ENCODE assay signal across 11 cellular contexts in genomic region chr16:4487955-4488481, GRCh38. TPM values are rescaled to one million over a fixed set of nuclear protein-coding genes. Genes with fewer than 3 reads are reported as not detected.
DNase-seq lines count a peak whose midpoint lies in the region; ATAC-seq and TF ChIP-seq lines count a peak whose summit lies in the region.
"Had no signal": no experiment of that assay in that cellular context is flagged by ENCODE, and none has a peak within 500 bp of the region (broad histone marks: within the 10 kb centered on the region; RNA-seq: fewer than 3 reads in every experiment).

No MANE protein-coding gene starts in this region.

- H3K36me3 ChIP-seq in naive thymus-derived CD4-positive, alpha-beta T cell (ENCODE audit: control insufficient read depth in 2 of 3, insufficient read depth in 3 of 3, low read length in 3 of 3) = peaks cover 0 to 32% (median 2%) of the 10 kb centered on the region in 3 experiments

- CTCF ChIA-PET in CD4-positive, alpha-beta T cell (lab: Charles Lee) = interaction anchor here (0.6 to 2.4 kb wide), 8 partner anchors 10 to 206 kb away, joined by 3 to 12 read pairs (median 4); partner anchors contain the start of gene HMOX2
- CTCF ChIA-PET in naive thymus-derived CD4-positive, alpha-beta T cell (lab: Charles Lee) = interaction anchor here (0.7 to 4.5 kb wide), 4 partner anchors 10 to 18 kb away, joined by 5 to 29 read pairs (median 8); no protein-coding TSS in a partner anchor
- CTCF ChIA-PET in GM10248 (lab: Yijun Ruan, JAX) = interaction anchor here (2.0 to 2.7 kb wide), 2 partner anchors 12 to 19 kb away, joined by 6 to 19 read pairs; partner anchors contain the start of gene HMOX2

- ATAC-seq in CD4-positive, alpha-beta T cell (ENCODE audit: poor library complexity) = peak; percentile 45
- peak; percentile 58 for ATAC-seq in naive thymus-derived CD4-positive, alpha-beta T cell
- ATAC-seq in HG03159 (IDR thresholded peaks at IDR 0.05; ENCODE audit: unreplicated experiment) (no peak), HG02759 (IDR thresholded peaks at IDR 0.05; ENCODE audit: unreplicated experiment) (no peak)

- H3K4me3 ChIP-seq in choroid plexus epithelial cell (ENCODE audit: low read depth, low read length) = no peak overlapping the region
- peak overlapping the region; percentile 32 for H3K4me3 ChIP-seq in naive thymus-derived CD4-positive, alpha-beta T cell (ENCODE audit: low read length)
- H3K4me3 ChIP-seq: thoracic aorta had no signal

- DNase-seq in CD4-positive, alpha-beta T cell = no peak
- DNase-seq in NCI-H774 (lab: John Stamatoyannopoulos, UW) (peak; percentile 22), choroid plexus epithelial cell (ENCODE audit: low read depth) (peak; percentile 78), GM10248 (ENCODE audit: extremely low spot score) (no peak), OCI-M1 (lab: John Stamatoyannopoulos, UW) (no peak)
- DNase-seq in naive thymus-derived CD4-positive, alpha-beta T cell = peak in 5 of 9 donors; percentile 26 to 59 (median 40)
- DNase-seq: aorta, NCI-H2107 had no signal

- no peaks in the 10 kb centered on the region for H3K9me3 Mint-ChIP-seq in CD4-positive, alpha-beta T cell
- H3K9me3 Mint-ChIP-seq in naive thymus-derived CD4-positive, alpha-beta T cell = no peaks in the 10 kb centered on the region

- H3K4me3 Mint-ChIP-seq in CD4-positive, alpha-beta T cell = peak overlapping the region; percentile 73
- H3K4me3 Mint-ChIP-seq in naive thymus-derived CD4-positive, alpha-beta T cell = peak overlapping the region; percentile 62 to 87 (median 81)

- intact Hi-C loops in CD4-positive, alpha-beta T cell (cut with DNase I, micrococcal nuclease) = loop anchor here in 1 of 2 experiments (1.0 kb wide), 2 partner anchors 12 to 17 kb away; partner anchors contain the start of gene HMOX2
- intact Hi-C loops in naive thymus-derived CD4-positive, alpha-beta T cell (cut with micrococcal nuclease) = loop anchor here (1.0 to 2.0 kb wide), 3 partner anchors 12 to 63 kb away; partner anchors contain the start of genes HMOX2 (in 2 of the 2) and DNAJA3 (in 1 of the 2)

- no peaks in the 10 kb centered on the region for H3K27me3 Mint-ChIP-seq in CD4-positive, alpha-beta T cell
- no peaks in the 10 kb centered on the region for H3K27me3 Mint-ChIP-seq in naive thymus-derived CD4-positive, alpha-beta T cell

- no peaks in the 10 kb centered on the region for H3K27me3 ChIP-seq in CD4-positive, alpha-beta T cell (ENCODE audit: control insufficient read depth, insufficient read depth, low read length)
- H3K27me3 ChIP-seq in naive thymus-derived CD4-positive, alpha-beta T cell (ENCODE audit: control insufficient read depth in 2 of 2, insufficient read depth in 2 of 2, low read length in 2 of 2) = no peaks in the 10 kb centered on the region

- POLR2A ChIA-PET in CD4-positive, alpha-beta T cell (lab: Charles Lee) = interaction anchor here (0.6 to 5.7 kb wide), 6 partner anchors 11 to 71 kb away, joined by 3 to 86 read pairs (median 34); partner anchors contain the start of genes HMOX2 and NMRAL1
- POLR2A ChIA-PET in naive thymus-derived CD4-positive, alpha-beta T cell (lab: Charles Lee) = interaction anchor here (0.6 to 4.6 kb wide), 7 partner anchors 8 to 41 kb away, joined by 3 to 64 read pairs (median 6); partner anchors contain the start of genes HMOX2 and NMRAL1
- POLR2A ChIA-PET in GM10248 (lab: Yijun Ruan, JAX) = interaction anchor here (0.6 to 0.7 kb wide), 2 partner anchors 13 to 898 kb away, joined by 4 to 6 read pairs; partner anchors contain the start of gene NMRAL1

- peaks cover 72% of the 10 kb centered on the region for H3K36me3 Mint-ChIP-seq in CD4-positive, alpha-beta T cell (ENCODE audit: low read depth)
- peaks cover 4 to 30% (median 21%) of the 10 kb centered on the region in 5 donors for H3K36me3 Mint-ChIP-seq in naive thymus-derived CD4-positive, alpha-beta T cell

- H3K4me1 Mint-ChIP-seq in CD4-positive, alpha-beta T cell (ENCODE audit: low read depth) = peaks cover 60% of the 10 kb centered on the region
- peaks cover 43 to 72% (median 57%) of the 10 kb centered on the region in 7 donors for H3K4me1 Mint-ChIP-seq in naive thymus-derived CD4-positive, alpha-beta T cell

- H3K27ac Mint-ChIP-seq in CD4-positive, alpha-beta T cell = peak overlapping the region; percentile 91
- peak overlapping the region; percentile 92 to 98 (median 96) for H3K27ac Mint-ChIP-seq in naive thymus-derived CD4-positive, alpha-beta T cell

- H3K9me3 ChIP-seq in CD4-positive, alpha-beta T cell (ENCODE audit: control insufficient read depth, low read length) = no peaks in the 10 kb centered on the region
- H3K9me3 ChIP-seq in naive thymus-derived CD4-positive, alpha-beta T cell (ENCODE audit: control insufficient read depth in 2 of 3, low read length in 3 of 3) = no peaks in the 10 kb centered on the region
- H3K9me3 ChIP-seq: thoracic aorta had no signal

- H3K27ac ChIP-seq in CD4-positive, alpha-beta T cell (ENCODE audit: low read depth, low read length) = peak overlapping the region; percentile 73
- peak overlapping the region; percentile 69 for H3K27ac ChIP-seq in naive thymus-derived CD4-positive, alpha-beta T cell (ENCODE audit: low read depth, low read length)
- H3K27ac ChIP-seq: thoracic aorta had no signal

- TF ChIP-seq CTCF in CD4-positive, alpha-beta T cell (IDR thresholded peaks at IDR 0.05) = no peak
- TF ChIP-seq CTCF in choroid plexus epithelial cell (conservative IDR thresholded peaks at IDR 0.05; ENCODE audit: low read depth, low read length) = no peak
- no peak for TF ChIP-seq CTCF in GM10248 (IDR thresholded peaks at IDR 0.05; ENCODE audit: control extremely low read depth, extremely low read depth, low read depth, missing control alignments)

- H3K4me1 ChIP-seq in naive thymus-derived CD4-positive, alpha-beta T cell (ENCODE audit: control insufficient read depth in 2 of 2, insufficient read depth in 2 of 2, low read length in 2 of 2) = peaks cover 55 to 68% of the 10 kb centered on the region in 2 donors

RNA-seq across cellular contexts. Expression of gene HMOX2, which starts 11.8 kb away (rescaled TPM):
- 10 to 100 TPM; 63.4 to 66.4 TPM for total RNA-seq in CD4-positive, alpha-beta T cell
- 10 to 100 TPM; 44.6 to 84.9 (median 61.0) TPM for total RNA-seq in naive thymus-derived CD4-positive, alpha-beta T cell
- polyA plus RNA-seq in naive thymus-derived CD4-positive, alpha-beta T cell = 100 to 1,000 TPM; 127 to 163 TPM

RNA-seq across cellular contexts. Expression of gene NMRAL1, which starts 13.6 kb away (rescaled TPM):
- 10 to 100 TPM; 28.6 to 29.5 TPM for total RNA-seq in CD4-positive, alpha-beta T cell
- total RNA-seq in naive thymus-derived CD4-positive, alpha-beta T cell = 10 to 100 TPM; 34.2 to 72.7 (median 58.1) TPM
- polyA plus RNA-seq in naive thymus-derived CD4-positive, alpha-beta T cell = 10 to 100 TPM; 61.3 to 81.8 TPM

RNA-seq across cellular contexts. Expression of gene CDIP1, which starts 50.6 kb away (rescaled TPM):
- total RNA-seq in CD4-positive, alpha-beta T cell = 10 to 100 TPM; 19.5 to 22.4 TPM
- 10 to 100 TPM; 28.1 to 41.1 (median 31.0) TPM for total RNA-seq in naive thymus-derived CD4-positive, alpha-beta T cell
- 10 to 100 TPM; 28.3 to 33.4 TPM for polyA plus RNA-seq in naive thymus-derived CD4-positive, alpha-beta T cell

Comparison
In these comparisons a context has a peak if more than half of its experiments do, and no peak if none do; other contexts are left out.
1. ATAC-seq: peak in CD4-positive, alpha-beta T cell (single experiment) and naive thymus-derived CD4-positive, alpha-beta T cell (single experiment); none in HG03159 (single experiment) and HG02759 (single experiment).
2. DNase-seq: peak in NCI-H774 (single experiment), choroid plexus epithelial cell (single experiment) and naive thymus-derived CD4-positive, alpha-beta T cell (5 of 9); none in CD4-positive, alpha-beta T cell (0 of 10), GM10248 (single experiment) and OCI-M1 (single experiment).